Comparison of ENCODE assay signal across 14 cellular contexts in the genomic region with DNA sequence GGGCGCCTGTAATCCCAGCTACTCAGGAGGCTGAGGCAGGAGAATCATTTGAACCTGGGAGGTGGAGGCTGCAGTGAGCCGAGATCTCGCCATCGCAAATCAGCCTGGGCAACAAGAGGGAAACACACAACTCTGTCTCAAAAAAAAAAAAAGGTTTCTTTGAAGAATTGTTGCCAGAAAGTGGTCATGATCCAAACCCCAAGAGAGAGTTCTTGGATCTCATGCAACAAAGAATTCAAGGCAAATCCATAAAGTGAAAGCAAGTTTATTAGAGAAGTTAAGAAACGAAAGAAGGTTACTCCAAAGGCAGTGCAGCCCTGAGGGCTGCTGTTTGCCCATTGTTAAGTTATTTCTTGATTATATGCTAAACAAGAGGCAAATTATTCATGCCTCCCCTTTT.
"Had no signal": no experiment of that assay in that cellular context is flagged by ENCODE, and none has a peak within 500 bp of the region (broad histone marks: within the 10 kb centered on the region; RNA-seq: fewer than 3 reads in every experiment).

No MANE protein-coding gene starts in this region.

- DNase-seq: activated CD4-positive, alpha-beta T cell treated with anti-CD3 and anti-CD28 coated beads for 4 hours; activated CD8-positive, alpha-beta memory T cell treated with anti-CD3 and anti-CD28 coated beads, Interleukin-2, amount 50 U/mL, for 4 hours; activated CD8-positive, alpha-beta T cell treated with anti-CD3 and anti-CD28 coated beads for 36 hours; activated gamma-delta T cell treated with Interleukin-2 at 50 U/mL for 16 hours; activated naive CD8-positive, alpha-beta T cell treated with anti-CD3 and anti-CD28 coated beads for 36 hours; activated T-cell treated with anti-CD3 and anti-CD28 coated beads, Interleukin-2, amount 50 U/mL, for 72 hours; anterior cingulate cortex; heart left ventricle; natural killer cell; nucleus accumbens; psoas muscle; stimulated activated CD4-positive, alpha-beta T cell treated with anti-CD3 and anti-CD28 coated beads, Interleukin-2, amount 100 ng/mL, for 48 hours; stimulated activated naive CD8-positive, alpha-beta T cell treated with anti-CD3 and anti-CD28 coated beads, Interleukin-15, Interleukin-2, amounts not matched to agents 100 U/mL and 50 U/mL, for 24 hours had no signal

- H3K4me3 ChIP-seq: psoas muscle had no signal

- H3K36me3 ChIP-seq: heart left ventricle had no signal

- H3K27ac ChIP-seq: psoas muscle had no signal

- H3K9me3 ChIP-seq: heart left ventricle, psoas muscle had no signal

- ATAC-seq: activated CD8-positive, alpha-beta T cell treated with anti-CD3 and anti-CD28 coated beads for 36 hours; activated T-cell treated with anti-CD3 and anti-CD28 coated beads, Interleukin-2, amount 50 U/mL, for 72 hours; esophagus mucosa; heart left ventricle; natural killer cell; psoas muscle; stimulated activated naive CD8-positive, alpha-beta T cell treated with anti-CD3 and anti-CD28 coated beads, Interleukin-15, Interleukin-2, amounts not matched to agents 100 U/mL and 50 U/mL, for 24 hours had no signal

- H3K27me3 ChIP-seq: heart left ventricle had no signal
